1 cellular context compared by ENCODE assay signal in genomic region chr19:1855040-1855827, GRCh38.
TF ChIP-seq lines count a peak whose summit lies in the region.

No MANE protein-coding gene starts in this region.

TF ChIP-seq in HepG2, 621 proteins besides CTCF, POLR2A, EP300 and RAD21:
- no peak for TF ChIP-seq SAP130 (CRISPR knock-in tag; IDR thresholded peaks at IDR 0.05; ENCODE audit: low read depth)
- TF ChIP-seq KLF16 (CRISPR knock-in tag; IDR thresholded peaks at IDR 0.05) = no peak
- no peak for TF ChIP-seq SP4 (CRISPR knock-in tag; IDR thresholded peaks at IDR 0.05)
- TF ChIP-seq AGO2 (optimal IDR thresholded peaks at IDR 0.05; ENCODE audit: low read depth, low read length) = peak; percentile 60
- no peak for TF ChIP-seq GMEB2 (CRISPR knock-in tag; IDR thresholded peaks at IDR 0.05; ENCODE audit: low read depth)
- TF ChIP-seq ZNF883 (CRISPR knock-in tag; IDR thresholded peaks at IDR 0.05; ENCODE audit: not compliant biosample characterization) = no peak
- TF ChIP-seq, protein P1, sequence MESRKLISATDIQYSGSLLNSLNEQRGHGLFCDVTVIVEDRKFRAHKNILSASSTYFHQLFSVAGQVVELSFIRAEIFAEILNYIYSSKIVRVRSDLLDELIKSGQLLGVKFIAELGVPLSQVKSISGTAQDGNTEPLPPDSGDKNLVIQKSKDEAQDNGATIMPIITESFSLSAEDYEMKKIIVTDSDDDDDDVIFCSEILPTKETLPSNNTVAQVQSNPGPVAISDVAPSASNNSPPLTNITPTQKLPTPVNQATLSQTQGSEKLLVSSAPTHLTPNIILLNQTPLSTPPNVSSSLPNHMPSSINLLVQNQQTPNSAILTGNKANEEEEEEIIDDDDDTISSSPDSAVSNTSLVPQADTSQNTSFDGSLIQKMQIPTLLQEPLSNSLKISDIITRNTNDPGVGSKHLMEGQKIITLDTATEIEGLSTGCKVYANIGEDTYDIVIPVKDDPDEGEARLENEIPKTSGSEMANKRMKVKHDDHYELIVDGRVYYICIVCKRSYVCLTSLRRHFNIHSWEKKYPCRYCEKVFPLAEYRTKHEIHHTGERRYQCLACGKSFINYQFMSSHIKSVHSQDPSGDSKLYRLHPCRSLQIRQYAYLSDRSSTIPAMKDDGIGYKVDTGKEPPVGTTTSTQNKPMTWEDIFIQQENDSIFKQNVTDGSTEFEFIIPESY (CRISPR knock-in tag; IDR thresholded peaks at IDR 0.05) = peak; percentile 93
- TF ChIP-seq ARNTL (CRISPR knock-in tag; IDR thresholded peaks at IDR 0.05) = no peak
- TF ChIP-seq, protein P2, sequence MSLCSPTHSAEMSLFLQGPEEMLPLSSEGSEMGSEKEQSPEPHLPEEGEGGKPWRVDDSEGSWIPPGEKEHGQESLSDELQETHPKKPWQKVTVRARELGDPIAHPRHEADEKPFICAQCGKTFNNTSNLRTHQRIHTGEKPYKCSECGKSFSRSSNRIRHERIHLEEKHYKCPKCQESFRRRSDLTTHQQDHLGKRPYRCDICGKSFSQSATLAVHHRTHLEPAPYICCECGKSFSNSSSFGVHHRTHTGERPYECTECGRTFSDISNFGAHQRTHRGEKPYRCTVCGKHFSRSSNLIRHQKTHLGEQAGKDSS (CRISPR knock-in tag; IDR thresholded peaks at IDR 0.05; ENCODE audit: borderline replicate concordance, low read depth) = no peak
- no peak for TF ChIP-seq ZBTB34 (CRISPR knock-in tag; IDR thresholded peaks at IDR 0.05)
- no peak for TF ChIP-seq HNRNPLL (IDR thresholded peaks at IDR 0.05; ENCODE audit: low read depth, low read length, poor library complexity, severe bottlenecking)
- TF ChIP-seq, protein P3, sequence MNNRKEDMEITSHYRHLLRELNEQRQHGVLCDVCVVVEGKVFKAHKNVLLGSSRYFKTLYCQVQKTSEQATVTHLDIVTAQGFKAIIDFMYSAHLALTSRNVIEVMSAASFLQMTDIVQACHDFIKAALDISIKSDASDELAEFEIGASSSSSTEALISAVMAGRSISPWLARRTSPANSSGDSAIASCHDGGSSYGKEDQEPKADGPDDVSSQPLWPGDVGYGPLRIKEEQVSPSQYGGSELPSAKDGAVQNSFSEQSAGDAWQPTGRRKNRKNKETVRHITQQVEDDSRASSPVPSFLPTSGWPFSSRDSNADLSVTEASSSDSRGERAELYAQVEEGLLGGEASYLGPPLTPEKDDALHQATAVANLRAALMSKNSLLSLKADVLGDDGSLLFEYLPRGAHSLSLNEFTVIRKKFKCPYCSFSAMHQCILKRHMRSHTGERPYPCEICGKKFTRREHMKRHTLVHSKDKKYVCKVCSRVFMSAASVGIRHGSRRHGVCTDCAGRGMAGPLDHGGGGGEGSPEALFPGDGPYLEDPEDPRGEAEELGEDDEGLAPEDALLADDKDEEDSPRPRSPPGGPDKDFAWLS (CRISPR knock-in tag; IDR thresholded peaks at IDR 0.05; ENCODE audit: borderline replicate concordance) = no peak
- TF ChIP-seq HMGXB3 (CRISPR knock-in tag; IDR thresholded peaks at IDR 0.05; ENCODE audit: borderline replicate concordance) = no peak
- no peak for TF ChIP-seq ZNF646 (CRISPR knock-in tag; IDR thresholded peaks at IDR 0.05)
- no peak for TF ChIP-seq PATZ1 (CRISPR knock-in tag; IDR thresholded peaks at IDR 0.05)
- TF ChIP-seq ZNF761 (CRISPR knock-in tag; conservative IDR thresholded peaks at IDR 0.05) = no peak
